In the genomic region with DNA sequence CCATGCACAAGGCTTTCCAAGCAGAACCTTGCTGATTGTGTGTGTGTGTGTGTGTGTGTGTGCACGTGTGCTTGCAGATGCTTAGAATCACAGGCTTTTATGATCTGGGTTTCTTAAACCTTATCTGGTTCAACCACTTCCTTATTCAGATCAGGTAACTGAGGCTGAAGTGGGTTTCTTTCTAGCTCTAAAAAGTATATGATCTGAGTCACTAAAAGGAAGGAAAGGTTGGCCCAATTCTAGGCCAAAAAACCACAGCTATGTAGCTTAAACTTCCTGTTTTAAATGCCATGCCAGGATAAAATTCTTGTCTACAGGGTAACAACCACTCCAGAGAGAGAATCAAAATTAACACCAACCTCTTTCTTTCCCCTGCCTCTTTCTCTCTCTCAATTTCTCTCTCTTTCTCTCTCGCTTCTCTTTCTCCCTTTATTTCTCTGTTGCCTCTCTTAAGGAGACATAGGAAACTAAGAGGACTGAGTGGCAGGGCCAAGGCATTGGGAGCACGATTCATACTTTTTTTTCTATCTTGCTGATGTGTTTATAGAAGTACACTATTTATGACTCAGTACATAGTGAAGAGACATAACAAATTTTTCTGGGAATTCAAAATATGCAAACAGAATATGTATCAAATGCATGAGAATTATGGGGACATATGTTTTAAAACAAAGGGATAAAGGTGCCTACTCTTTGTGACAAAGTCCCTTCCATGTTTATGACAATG, we compare ENCODE assay signal across 9 cellular contexts.
A peak's percentile ranks its signal among the peaks of the same experiment; 100 is the strongest.
DNase-seq lines count a peak whose midpoint lies in the region; ATAC-seq and TF ChIP-seq lines count a peak whose summit lies in the region.
"Had no signal": no experiment of that assay in that cellular context is flagged by ENCODE, and none has a peak within 500 bp of the region (broad histone marks: within the 10 kb centered on the region; RNA-seq: fewer than 3 reads in every experiment).

No MANE protein-coding gene starts in this region.

- no peaks in the 10 kb centered on the region for H3K9me3 ChIP-seq in CD8-positive, alpha-beta memory T cell (ENCODE audit: low read length)
- H3K9me3 ChIP-seq in heart left ventricle = no peaks in the 10 kb centered on the region
- H3K9me3 ChIP-seq in prostate gland = no peaks in the 10 kb centered on the region
- H3K9me3 ChIP-seq: stomach had no signal

- H3K27me3 ChIP-seq in CD8-positive, alpha-beta memory T cell (ENCODE audit: insufficient read depth, low read length, poor library complexity, severe bottlenecking) = no peaks in the 10 kb centered on the region
- no peaks in the 10 kb centered on the region for H3K27me3 ChIP-seq in heart left ventricle
- no peaks in the 10 kb centered on the region for H3K27me3 ChIP-seq in prostate gland (replicated peaks; ENCODE audit: insufficient read depth)
- H3K27me3 ChIP-seq: stomach had no signal

- peaks cover 0 to 2% (median 0%) of the 10 kb centered on the region in 5 donors for H3K9me3 Mint-ChIP-seq in CD8-positive, alpha-beta memory T cell
- peaks cover 7% of the 10 kb centered on the region for H3K9me3 Mint-ChIP-seq in activated CD8-positive, alpha-beta T cell treated with anti-CD3 and anti-CD28 coated beads for 36 hours

- intact Hi-C loops in activated CD8-positive, alpha-beta T cell treated with anti-CD3 and anti-CD28 coated beads for 36 hours (cut with micrococcal nuclease) = loop anchor here (5.0 kb wide), 1 partner anchor 135 kb away; no protein-coding TSS in a partner anchor
- intact Hi-C loops in heart left ventricle (cut with DNase I) = no loop called here
- intact Hi-C loops in prostate gland (cut with DNase I) = no loop called here

- H3K4me1 Mint-ChIP-seq in CD8-positive, alpha-beta memory T cell = peaks cover 0 to 24% (median under 1%) of the 10 kb centered on the region in 3 donors
- H3K4me1 Mint-ChIP-seq in activated CD8-positive, alpha-beta T cell treated with anti-CD3 and anti-CD28 coated beads for 36 hours (ENCODE audit: low read depth) = peaks cover 12% of the 10 kb centered on the region

- POLR2A ChIA-PET in CD8-positive, alpha-beta memory T cell (lab: Charles Lee) = interaction anchor here (0.9 to 1.0 kb wide), 3 partner anchors 40 to 140 kb away, joined by 3 to 6 read pairs (median 4); a partner anchor contains a TSS
- POLR2A ChIA-PET in activated CD8-positive, alpha-beta T cell treated with anti-CD3 and anti-CD28 coated beads for 36 hours (lab: Charles Lee) = no interaction called here

- DNase-seq in CD8-positive, alpha-beta memory T cell = peak in 3 of 5 donors; percentile 60 to 72 (median 69)
- DNase-seq in LoVo (ENCODE audit: low spot score) (peak; percentile 29), kidney tubule cell (ENCODE audit: low spot score) (peak; percentile 87), heart left ventricle (no peak), prostate gland (ENCODE audit: low spot score) (no peak)
- peak; percentile 54 for DNase-seq in activated CD8-positive, alpha-beta T cell treated with anti-CD3 and anti-CD28 coated beads for 36 hours
- DNase-seq: stomach had no signal

- CTCF ChIA-PET in CD8-positive, alpha-beta memory T cell (lab: Charles Lee) = interaction anchor here (1.0 to 1.4 kb wide), 2 partner anchors 74 to 141 kb away, joined by 3 to 5 read pairs; a partner anchor contains a TSS
- CTCF ChIA-PET in activated CD8-positive, alpha-beta T cell treated with anti-CD3 and anti-CD28 coated beads for 36 hours (lab: Charles Lee) = interaction anchor here (0.9 to 1.6 kb wide), 3 partner anchors 11 to 150 kb away, joined by 3 to 7 read pairs (median 3); no protein-coding TSS in a partner anchor

- H3K36me3 Mint-ChIP-seq in CD8-positive, alpha-beta memory T cell = peaks cover 0 to 10% (median 4%) of the 10 kb centered on the region in 3 donors
- no peaks in the 10 kb centered on the region for H3K36me3 Mint-ChIP-seq in activated CD8-positive, alpha-beta T cell treated with anti-CD3 and anti-CD28 coated beads for 36 hours (ENCODE audit: low read depth)

- TF ChIP-seq POLR2A in heart left ventricle (IDR thresholded peaks at IDR 0.05) (no peak), prostate gland (IDR thresholded peaks at IDR 0.05) (no peak)

- ATAC-seq in activated CD8-positive, alpha-beta T cell treated with anti-CD3 and anti-CD28 coated beads for 36 hours = peak; percentile 82
- ATAC-seq in heart left ventricle (no peak), GM19452 (IDR thresholded peaks at IDR 0.05; ENCODE audit: unreplicated experiment) (no peak), HG03045 (IDR thresholded peaks at IDR 0.05; ENCODE audit: unreplicated experiment) (no peak)

- peaks cover 0 to 2% of the 10 kb centered on the region in 2 donors for H3K27me3 Mint-ChIP-seq in CD8-positive, alpha-beta memory T cell
- peaks cover 35% of the 10 kb centered on the region for H3K27me3 Mint-ChIP-seq in activated CD8-positive, alpha-beta T cell treated with anti-CD3 and anti-CD28 coated beads for 36 hours

- no peak overlapping the region for H3K4me3 Mint-ChIP-seq in CD8-positive, alpha-beta memory T cell
- H3K4me3 Mint-ChIP-seq in activated CD8-positive, alpha-beta T cell treated with anti-CD3 and anti-CD28 coated beads for 36 hours = no peak overlapping the region

- no peak overlapping the region for H3K27ac ChIP-seq in CD8-positive, alpha-beta memory T cell (ENCODE audit: low read depth, low read length)
- H3K27ac ChIP-seq in heart left ventricle (peak overlapping the region in 1 of 12 donors; percentile 24), prostate gland (no peak overlapping the region)
- H3K27ac ChIP-seq: stomach had no signal

- no peaks in the 10 kb centered on the region for H3K36me3 ChIP-seq in CD8-positive, alpha-beta memory T cell (ENCODE audit: insufficient read depth, low read length)
- H3K36me3 ChIP-seq in heart left ventricle (no peaks in the 10 kb centered on the region), prostate gland (no peaks in the 10 kb centered on the region)
- H3K36me3 ChIP-seq: stomach had no signal

- peak overlapping the region in 3 of 8 donors; percentile 25 to 93 (median 87) for H3K27ac Mint-ChIP-seq in CD8-positive, alpha-beta memory T cell
- peak overlapping the region; percentile 49 for H3K27ac Mint-ChIP-seq in activated CD8-positive, alpha-beta T cell treated with anti-CD3 and anti-CD28 coated beads for 36 hours

- peaks cover 51% of the 10 kb centered on the region for H3K4me1 ChIP-seq in CD8-positive, alpha-beta memory T cell (ENCODE audit: insufficient read depth, low read length)
- peaks cover 0 to 44% (median 7%) of the 10 kb centered on the region in 12 donors for H3K4me1 ChIP-seq in heart left ventricle
- no peaks in the 10 kb centered on the region for H3K4me1 ChIP-seq in prostate gland (replicated peaks)

- no peak for TF ChIP-seq CTCF in activated CD8-positive, alpha-beta T cell treated with anti-CD3 and anti-CD28 coated beads for 36 hours (IDR thresholded peaks at IDR 0.05)
- TF ChIP-seq CTCF in heart left ventricle (IDR thresholded peaks at IDR 0.05) = no peak
- no peak for TF ChIP-seq CTCF in prostate gland (IDR thresholded peaks at IDR 0.05)

- H3K4me3 ChIP-seq in CD8-positive, alpha-beta memory T cell (ENCODE audit: low read length) = peak overlapping the region; percentile 10
- no peak overlapping the region for H3K4me3 ChIP-seq in heart left ventricle
- no peak overlapping the region for H3K4me3 ChIP-seq in prostate gland
- H3K4me3 ChIP-seq: stomach had no signal

- 80 to 88% (median 83%) methylated on average over 3 of the region's 3 CpGs for WGBS in heart left ventricle, 4 donors
- 61% methylated on average over 3 of the region's 3 CpGs for WGBS in prostate gland

Comparison
In these comparisons a context has a peak if more than half of its experiments do, and no peak if none do; other contexts are left out.
1. DNase-seq: peak in CD8-positive, alpha-beta memory T cell (3 of 5), LoVo (single experiment), activated CD8-positive, alpha-beta T cell treated with anti-CD3 and anti-CD28 coated beads for 36 hours (single experiment) and kidney tubule cell (single experiment); none in heart left ventricle (0 of 5) and prostate gland (single experiment).